Comparison of ENCODE assay signal across 7 cellular contexts in genomic region chr2:43950383-43951008, GRCh38. TPM values are rescaled to one million over a fixed set of nuclear protein-coding genes. Genes with fewer than 3 reads are reported as not detected.
DNase-seq lines count a peak whose midpoint lies in the region; ATAC-seq and TF ChIP-seq lines count a peak whose summit lies in the region.

No MANE protein-coding gene starts in this region.

- no peak overlapping the region for H3K4me3 ChIP-seq in HFF-Myc (replicated peaks; ENCODE audit: low read depth, low read length)

- peak; percentile 52 for DNase-seq in DMS153 treated with DMSO at 0.1 percent for 48 hours (lab: John Stamatoyannopoulos, UW; ENCODE audit: unreplicated experiment)
- DNase-seq in HFF-Myc (ENCODE audit: extremely low read depth, low read depth) = peak; percentile 6
- DNase-seq in SW480 (ENCODE audit: low spot score) = peak; percentile 54
- peak; percentile 16 for DNase-seq in glomerular endothelial cell (ENCODE audit: extremely low read depth, low read depth, low spot score)
- DNase-seq in type B pancreatic cell (ENCODE audit: extremely low spot score, unreplicated experiment) = no peak
- DNase-seq in mesenteric fat pad (ENCODE audit: low spot score) = no peak

- no peaks in the 10 kb centered on the region for H3K27me3 Mint-ChIP-seq in type B pancreatic cell

- no peak for TF ChIP-seq CTCF in HFF-Myc (IDR thresholded peaks at IDR 0.05; ENCODE audit: low read depth, low read length, missing control alignments)
- TF ChIP-seq CTCF in type B pancreatic cell (conservative IDR thresholded peaks at IDR 0.05) = peak; percentile 69

- no peak overlapping the region for H3K4me3 Mint-ChIP-seq in type B pancreatic cell

- no peaks in the 10 kb centered on the region for H3K9me3 Mint-ChIP-seq in type B pancreatic cell

- H3K36me3 Mint-ChIP-seq in type B pancreatic cell = peaks cover 30% of the 10 kb centered on the region

- ATAC-seq in HG03457 (IDR thresholded peaks at IDR 0.05; ENCODE audit: unreplicated experiment) = no peak

- no peak overlapping the region for H3K27ac Mint-ChIP-seq in type B pancreatic cell

- H3K4me1 Mint-ChIP-seq in type B pancreatic cell (ENCODE audit: unreplicated experiment) = no peaks in the 10 kb centered on the region

RNA-seq across cellular contexts. Expression of gene LRPPRC, which starts 45.3 kb away (rescaled TPM):
- 49.0 and 54.4 TPM in 2 replicates for total RNA-seq in glomerular endothelial cell
- total RNA-seq in type B pancreatic cell (ENCODE audit: low replicate concordance) = 104 and 117 TPM in 2 replicates
- 70.8 TPM for total RNA-seq in mesenteric fat pad

Comparison
In these comparisons a context has a peak if more than half of its experiments do, and no peak if none do; other contexts are left out.
1. DNase-seq: peak in DMS153 treated with DMSO at 0.1 percent for 48 hours (single experiment), HFF-Myc (single experiment), SW480 (single experiment) and glomerular endothelial cell (single experiment); none in type B pancreatic cell (single experiment) and mesenteric fat pad (single experiment).